ENCODE assay signal across 14 cellular contexts in genomic region chr17:46262271-46262670, GRCh38.
"Had no signal": no experiment of that assay in that cellular context is flagged by ENCODE, and none has a peak within 500 bp of the region (broad histone marks: within the 10 kb centered on the region; RNA-seq: fewer than 3 reads in every experiment).

No MANE protein-coding gene starts in this region.

- H3K27me3 ChIP-seq: tibial artery had no signal

- H3K9me3 ChIP-seq: lower lobe of right lung, tibial artery had no signal

- H3K4me3 Mint-ChIP-seq: activated CD8-positive, alpha-beta T cell treated with anti-CD3 and anti-CD28 coated beads, Interleukin-2, amount 10 ng/mL, durations not matched to agents 7 days and 5 days had no signal

- H3K4me3 ChIP-seq: lower lobe of right lung, tibial artery had no signal

- H3K27ac Mint-ChIP-seq: activated CD8-positive, alpha-beta T cell treated with anti-CD3 and anti-CD28 coated beads, Interleukin-2, amount 10 ng/mL, durations not matched to agents 7 days and 5 days; progenitor cell of endocrine pancreas had no signal

- H3K36me3 ChIP-seq: lower lobe of right lung, tibial artery had no signal

- DNase-seq: activated CD8-positive, alpha-beta T cell treated with anti-CD3 and anti-CD28 coated beads, Interleukin-2, amount 10 ng/mL, durations not matched to agents 7 days and 5 days; activated naive CD4-positive, alpha-beta T cell; cortex of kidney; effector memory CD4-positive, alpha-beta T cell; hypothalamus; left cardiac atrium; lower lobe of right lung; naive thymus-derived CD4-positive, alpha-beta T cell; occipital lobe; right cardiac atrium; small intestine; T1000; tibial artery had no signal

- H3K27ac ChIP-seq: lower lobe of right lung, tibial artery had no signal

- FAIRE-seq: small intestine had no signal

- ATAC-seq: activated CD8-positive, alpha-beta T cell treated with anti-CD3 and anti-CD28 coated beads, Interleukin-2, amount 10 ng/mL, durations not matched to agents 7 days and 5 days; left cardiac atrium; lower lobe of right lung; naive thymus-derived CD4-positive, alpha-beta T cell; right cardiac atrium had no signal
